Comparison of ENCODE assay signal across 7 cellular contexts in the genomic region with DNA sequence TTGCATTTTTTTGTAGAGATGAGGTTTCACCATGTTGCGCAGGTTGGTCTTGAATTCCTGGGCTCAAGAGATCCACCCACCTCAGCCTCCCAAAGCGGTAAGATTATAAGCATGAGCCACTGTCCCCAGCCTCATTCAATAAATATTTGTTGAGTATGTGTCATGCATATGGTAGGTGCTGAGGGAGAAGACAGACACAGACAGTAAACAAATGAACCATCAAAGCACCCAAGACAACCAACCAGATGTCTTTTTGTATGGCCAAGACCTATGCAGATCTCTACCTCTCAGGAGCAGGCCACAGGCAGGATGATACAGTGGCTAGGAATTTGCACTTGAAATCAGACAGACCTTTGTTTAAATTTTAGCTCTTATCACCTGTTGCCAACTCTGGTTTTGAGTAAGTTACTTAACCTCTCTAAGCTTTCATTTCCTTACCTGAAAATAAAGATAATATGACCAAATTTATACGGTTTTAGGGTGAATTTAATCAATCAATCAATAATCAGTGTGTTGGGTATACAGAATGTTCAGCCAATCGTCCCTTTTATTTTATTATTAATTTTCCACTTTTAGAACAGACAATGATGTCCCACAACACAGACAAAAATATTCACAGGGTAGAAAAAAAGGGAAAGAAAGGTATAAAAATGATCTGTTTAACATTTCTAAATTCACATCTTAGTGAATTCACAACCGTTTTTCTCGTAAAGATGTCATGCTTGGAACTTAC.
A peak's percentile ranks its signal among the peaks of the same experiment; 100 is the strongest.
DNase-seq lines count a peak whose midpoint lies in the region; ATAC-seq, FAIRE-seq and TF ChIP-seq lines count a peak whose summit lies in the region.

No MANE protein-coding gene starts in this region.

- intact Hi-C loops in stomach (cut with DNase I; ENCODE audit: low total_unique reads) = no loop called here

- TF ChIP-seq EP300 in stomach (IDR thresholded peaks at IDR 0.05) = no peak

- peak; percentile 52 for DNase-seq in H54 (ENCODE audit: insufficient read length, low spot score)
- DNase-seq in RPMI7951 (ENCODE audit: low read depth) = peak; percentile 93
- peak; percentile 90 for DNase-seq in fibroblast of villous mesenchyme (ENCODE audit: low read depth)
- no peak for DNase-seq in stomach
- DNase-seq in NCI-H345 treated with DMSO at 0.1 percent for 48 hours (lab: John Stamatoyannopoulos, UW; ENCODE audit: unreplicated experiment) = no peak
- DNase-seq in occipital lobe (lab: John Stamatoyannopoulos, UW) = no peak

- ATAC-seq in HG03432 (IDR thresholded peaks at IDR 0.05; ENCODE audit: unreplicated experiment) = no peak

- TF ChIP-seq POLR2A in H54 (IDR thresholded peaks at IDR 0.05; ENCODE audit: low read depth, low read length) (no peak), stomach (IDR thresholded peaks at IDR 0.05) (no peak)

- H3K4me1 ChIP-seq in stomach = peaks cover 5 to 46% (median 33%) of the 10 kb centered on the region in 4 donors

- FAIRE-seq in H54 (lab: Jason Lieb, UNC) = peak; percentile 96

- H3K27ac ChIP-seq in stomach = peak overlapping the region; percentile 11 to 66 (median 44)

- TF ChIP-seq CTCF in fibroblast of villous mesenchyme (IDR thresholded peaks at IDR 0.05; ENCODE audit: insufficient read depth, low read depth, low read length) = no peak
- no peak for TF ChIP-seq CTCF in stomach (IDR thresholded peaks at IDR 0.05)

- H3K4me3 ChIP-seq in fibroblast of villous mesenchyme (ENCODE audit: low read depth, low read length) = no peak overlapping the region
- H3K4me3 ChIP-seq in stomach = no peak overlapping the region

- H3K36me3 ChIP-seq in stomach = no peaks in the 10 kb centered on the region

- no peaks in the 10 kb centered on the region for H3K9me3 ChIP-seq in stomach

- WGBS in stomach, 5 donors = 42 to 54% (median 49%) methylated on average over 6 of the region's 6 CpGs

- no peaks in the 10 kb centered on the region for H3K27me3 ChIP-seq in stomach

Comparison
In these comparisons a context has a peak if more than half of its experiments do, and no peak if none do; other contexts are left out.
1. DNase-seq: peak in H54 (single experiment), RPMI7951 (single experiment) and fibroblast of villous mesenchyme (single experiment); none in stomach (single experiment), NCI-H345 treated with DMSO at 0.1 percent for 48 hours (single experiment) and occipital lobe (single experiment).